ENCODE assay signal across 23 cellular contexts in the genomic region with DNA sequence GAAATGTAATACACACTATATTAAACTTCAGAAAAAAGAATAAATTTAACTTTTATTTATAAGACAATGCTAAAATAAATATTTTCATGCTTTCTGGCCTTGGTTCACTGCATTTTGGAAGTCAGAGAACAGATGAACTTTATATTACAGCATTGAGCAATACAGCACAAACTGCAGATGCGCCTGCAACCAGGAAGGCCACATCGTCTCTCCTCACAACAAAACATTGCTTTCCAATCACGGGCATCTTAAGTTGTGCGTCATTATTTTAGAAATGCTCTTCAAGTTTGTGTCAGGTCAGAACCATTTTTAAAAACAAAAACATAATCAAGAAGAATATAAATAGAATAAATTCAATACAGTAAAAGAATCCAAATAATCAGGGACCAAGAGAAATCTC.
"Had no signal": no experiment of that assay in that cellular context is flagged by ENCODE, and none has a peak within 500 bp of the region (broad histone marks: within the 10 kb centered on the region; RNA-seq: fewer than 3 reads in every experiment).

No MANE protein-coding gene starts in this region.

- H3K27ac ChIP-seq: HL-60, KMS-11 had no signal

- H3K9ac ChIP-seq: KMS-11, SK-N-SH had no signal

- DNase-seq: Kasumi-1, MM.1S, NCI-H1092 treated with DMSO at 0.1 percent for 48 hours, NCI-H1436, NCI-H187, NCI-H2029, NCI-H2081 treated with DMSO at 0.1 percent for 48 hours, NCI-H2171, NCI-H226, NCI-H446, NCI-H510A, NCI-H524 treated with DMSO at 0.1 percent for 48 hours, NCI-H69, NCI-H774, Right ventricle myocardium superior, RPMI8226, SIG-M5, SK-N-SH, SW 1271 had no signal

- H3K4me3 Mint-ChIP-seq: IgD-negative memory B cell had no signal

- H3K4me3 ChIP-seq: K562 had no signal

- H3K4me2 ChIP-seq: KMS-11, SK-N-SH had no signal

- ATAC-seq: K562 had no signal

- H3K9me3 ChIP-seq: SK-N-SH had no signal

- H3K27ac Mint-ChIP-seq: IgD-negative memory B cell had no signal

- H3K36me3 Mint-ChIP-seq: IgD-negative memory B cell had no signal

- H3K4me1 Mint-ChIP-seq: IgD-negative memory B cell had no signal

- H3K9me3 Mint-ChIP-seq: IgD-negative memory B cell had no signal

- H3K27me3 Mint-ChIP-seq: IgD-negative memory B cell had no signal
